Comparison of ENCODE assay signal across 12 cellular contexts in the genomic region with DNA sequence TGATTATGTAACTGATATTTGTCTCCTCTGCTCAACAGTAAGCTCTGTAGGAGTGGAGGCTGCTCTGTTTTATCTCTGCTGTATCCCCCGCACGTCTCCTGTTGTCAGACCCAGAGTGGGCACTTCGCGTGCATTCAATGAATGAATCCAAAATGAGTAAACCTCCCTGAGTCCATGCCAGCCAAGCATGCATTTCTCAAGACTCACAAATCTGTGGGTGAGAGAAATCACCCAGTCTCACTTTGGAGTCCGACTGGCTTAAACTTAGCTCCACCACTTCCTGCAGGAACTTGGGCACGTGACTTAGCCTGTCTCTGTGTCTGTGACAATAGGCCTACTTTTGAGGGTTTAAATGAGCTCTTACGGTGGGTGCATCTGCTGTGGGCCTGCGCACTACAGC. TPM values are rescaled to one million over a fixed set of nuclear protein-coding genes. Genes with fewer than 3 reads are reported as not detected.
A peak's percentile ranks its signal among the peaks of the same experiment; 100 is the strongest.
DNase-seq lines count a peak whose midpoint lies in the region; TF ChIP-seq lines count a peak whose summit lies in the region.
"Had no signal": no experiment of that assay in that cellular context is flagged by ENCODE, and none has a peak within 500 bp of the region (broad histone marks: within the 10 kb centered on the region; RNA-seq: fewer than 3 reads in every experiment).

No MANE protein-coding gene starts in this region.

- 61% methylated on average over 8 of the region's 8 CpGs for WGBS in liver
- 72% methylated on average over 8 of the region's 8 CpGs for WGBS in thymus

- H3K4me3 ChIP-seq in liver (ENCODE audit: low read depth in 1 of 3, low read length in 3 of 3) (no peak overlapping the region), thymus (ENCODE audit: low read length) (no peak overlapping the region)
- H3K4me3 ChIP-seq: cardiac muscle cell had no signal

- H3K27me3 ChIP-seq in liver (ENCODE audit: control insufficient read depth in 4 of 4, insufficient read depth in 4 of 4, low read length in 3 of 4) (no peaks in the 10 kb centered on the region), thymus (ENCODE audit: control insufficient read depth, insufficient read depth) (no peaks in the 10 kb centered on the region)
- H3K27me3 ChIP-seq: cardiac muscle cell had no signal

- CTCF ChIA-PET in activated naive CD4-positive, alpha-beta T cell treated with anti-CD3 and anti-CD28 coated beads, Interleukin-2, amount 10 ng/mL, durations not matched to agents 7 days and 5 days (lab: Charles Lee): interaction anchor here (0.9 to 2.7 kb wide), 7 partner anchors 12 to 103 kb away, joined by 3 to 17 read pairs (median 3); a partner anchor contains a TSS

- intact Hi-C loops in activated T-helper 1 cell treated with anti-CD3 and anti-CD28 coated beads, Interleukin-12 subunit alpha, Interleukin-12 subunit beta, Interleukin-2, Interleukin-4 antibody, amounts not matched to agents 30 ng/mL and 10 ng/mL and 1 ng/mL, durations not matched to agents 14 hours and 24 hours and 36 hours (cut with micrococcal nuclease): no loop called here

- TF ChIP-seq CTCF in liver (IDR thresholded peaks at IDR 0.05; ENCODE audit: low read depth, low read length, missing input control): no peak

- DNase-seq in activated naive CD4-positive, alpha-beta T cell treated with anti-CD3 and anti-CD28 coated beads, Interleukin-2, amount 10 ng/mL, durations not matched to agents 7 days and 5 days: peak; percentile 51
- no peak for DNase-seq in activated naive CD4-positive, alpha-beta T cell (lab: John Stamatoyannopoulos, UW)
- no peak for DNase-seq in activated T-helper 1 cell treated with anti-CD3 and anti-CD28 coated beads, Interleukin-12 subunit alpha, Interleukin-12 subunit beta, Interleukin-2, Interleukin-4 antibody, amounts not matched to agents 30 ng/mL and 10 ng/mL and 1 ng/mL, durations not matched to agents 14 hours and 24 hours and 36 hours (ENCODE audit: low spot score)
- DNase-seq in stimulated activated CD4-positive, alpha-beta T cell treated with anti-CD3 and anti-CD28 coated beads, Interleukin-4, amount 100 ng/mL, for 24 hours: no peak
- no peak for DNase-seq in midbrain (lab: John Stamatoyannopoulos, UW)
- no peak for DNase-seq in NCI-H2196 (lab: John Stamatoyannopoulos, UW; ENCODE audit: unreplicated experiment)
- DNase-seq: NCI-H187 treated with DMSO at 0.1 percent for 48 hours, RPMI8226 had no signal

- H3K27ac ChIP-seq in liver (ENCODE audit: low read depth in 1 of 2, low read length in 2 of 2): peak overlapping the region; percentile 59 to 84
- H3K27ac ChIP-seq in thymus (ENCODE audit: low read depth): peak overlapping the region; percentile 74
- H3K27ac ChIP-seq: cardiac muscle cell had no signal

- H3K9me3 ChIP-seq in liver (ENCODE audit: control insufficient read depth in 4 of 4, low read length in 3 of 4) (no peaks in the 10 kb centered on the region), thymus (ENCODE audit: control insufficient read depth) (no peaks in the 10 kb centered on the region)

- H3K9ac ChIP-seq in liver (ENCODE audit: low read depth in 1 of 2, low read length in 2 of 2): no peak overlapping the region

- no peaks in the 10 kb centered on the region for H3K27me3 Mint-ChIP-seq in activated naive CD4-positive, alpha-beta T cell treated with anti-CD3 and anti-CD28 coated beads, Interleukin-2, amount 10 ng/mL, durations not matched to agents 7 days and 5 days
- peaks cover 1% of the 10 kb centered on the region for H3K27me3 Mint-ChIP-seq in activated T-helper 1 cell treated with anti-CD3 and anti-CD28 coated beads, Interleukin-12 subunit alpha, Interleukin-12 subunit beta, Interleukin-2, Interleukin-4 antibody, amounts not matched to agents 30 ng/mL and 10 ng/mL and 1 ng/mL, durations not matched to agents 14 hours and 24 hours and 36 hours (ENCODE audit: insufficient read depth)

- H3K27ac Mint-ChIP-seq in activated naive CD4-positive, alpha-beta T cell treated with anti-CD3 and anti-CD28 coated beads, Interleukin-2, amount 10 ng/mL, durations not matched to agents 7 days and 5 days: peak overlapping the region; percentile 78
- peak overlapping the region; percentile 45 for H3K27ac Mint-ChIP-seq in activated T-helper 1 cell treated with anti-CD3 and anti-CD28 coated beads, Interleukin-12 subunit alpha, Interleukin-12 subunit beta, Interleukin-2, Interleukin-4 antibody, amounts not matched to agents 30 ng/mL and 10 ng/mL and 1 ng/mL, durations not matched to agents 14 hours and 24 hours and 36 hours

- no peak for TF ChIP-seq RAD21 in liver (IDR thresholded peaks at IDR 0.05)

- peaks cover 14 to 83% (median 71%) of the 10 kb centered on the region in 4 donors for H3K4me1 ChIP-seq in liver (ENCODE audit: control insufficient read depth in 4 of 4, insufficient read depth in 4 of 4, low read length in 3 of 4)
- H3K4me1 ChIP-seq in thymus (ENCODE audit: control insufficient read depth, insufficient read depth, low read length): peaks cover 28% of the 10 kb centered on the region

- H3K36me3 Mint-ChIP-seq in activated naive CD4-positive, alpha-beta T cell treated with anti-CD3 and anti-CD28 coated beads, Interleukin-2, amount 10 ng/mL, durations not matched to agents 7 days and 5 days: peaks cover 27% of the 10 kb centered on the region
- peaks cover 42% of the 10 kb centered on the region for H3K36me3 Mint-ChIP-seq in activated T-helper 1 cell treated with anti-CD3 and anti-CD28 coated beads, Interleukin-12 subunit alpha, Interleukin-12 subunit beta, Interleukin-2, Interleukin-4 antibody, amounts not matched to agents 30 ng/mL and 10 ng/mL and 1 ng/mL, durations not matched to agents 14 hours and 24 hours and 36 hours (ENCODE audit: low read depth)

- peak overlapping the region; percentile 3 for H3K4me3 Mint-ChIP-seq in activated naive CD4-positive, alpha-beta T cell treated with anti-CD3 and anti-CD28 coated beads, Interleukin-2, amount 10 ng/mL, durations not matched to agents 7 days and 5 days
- H3K4me3 Mint-ChIP-seq in activated T-helper 1 cell treated with anti-CD3 and anti-CD28 coated beads, Interleukin-12 subunit alpha, Interleukin-12 subunit beta, Interleukin-2, Interleukin-4 antibody, amounts not matched to agents 30 ng/mL and 10 ng/mL and 1 ng/mL, durations not matched to agents 14 hours and 24 hours and 36 hours: peak overlapping the region; percentile 20

- H3K36me3 ChIP-seq in liver (ENCODE audit: control insufficient read depth in 4 of 4, insufficient read depth in 3 of 4, low read depth in 1 of 4, low read length in 3 of 4) (peaks cover 0 to 7% (median 4%) of the 10 kb centered on the region in 4 donors), thymus (ENCODE audit: control insufficient read depth, insufficient read depth) (peaks cover 4% of the 10 kb centered on the region)
- H3K36me3 ChIP-seq: cardiac muscle cell had no signal

- peaks cover 78% of the 10 kb centered on the region for H3K4me1 Mint-ChIP-seq in activated naive CD4-positive, alpha-beta T cell treated with anti-CD3 and anti-CD28 coated beads, Interleukin-2, amount 10 ng/mL, durations not matched to agents 7 days and 5 days
- peaks cover 74% of the 10 kb centered on the region for H3K4me1 Mint-ChIP-seq in activated T-helper 1 cell treated with anti-CD3 and anti-CD28 coated beads, Interleukin-12 subunit alpha, Interleukin-12 subunit beta, Interleukin-2, Interleukin-4 antibody, amounts not matched to agents 30 ng/mL and 10 ng/mL and 1 ng/mL, durations not matched to agents 14 hours and 24 hours and 36 hours (ENCODE audit: low read depth)

- H3K9me3 Mint-ChIP-seq in activated naive CD4-positive, alpha-beta T cell treated with anti-CD3 and anti-CD28 coated beads, Interleukin-2, amount 10 ng/mL, durations not matched to agents 7 days and 5 days: peaks cover 3% of the 10 kb centered on the region
- peaks cover 5% of the 10 kb centered on the region for H3K9me3 Mint-ChIP-seq in activated T-helper 1 cell treated with anti-CD3 and anti-CD28 coated beads, Interleukin-12 subunit alpha, Interleukin-12 subunit beta, Interleukin-2, Interleukin-4 antibody, amounts not matched to agents 30 ng/mL and 10 ng/mL and 1 ng/mL, durations not matched to agents 14 hours and 24 hours and 36 hours

TF ChIP-seq in liver, 16 proteins besides CTCF, POLR2A, EP300 and RAD21:
- no peak for TF ChIP-seq RXRA (IDR thresholded peaks at IDR 0.05)

RNA-seq across cellular contexts. Expression of a gene that starts 3.7 kb away (rescaled TPM):
- total RNA-seq in activated T-helper 1 cell treated with anti-CD3 and anti-CD28 coated beads, Interleukin-12 subunit alpha, Interleukin-12 subunit beta, Interleukin-2, Interleukin-4 antibody, amounts not matched to agents 30 ng/mL and 10 ng/mL and 1 ng/mL, durations not matched to agents 14 hours and 24 hours and 36 hours: 58.8 and 60.7 TPM in 2 replicates
- 100 to 1,000 TPM in 1 of 2 donors, 10 to 100 TPM in 1; 27.8 to 102 TPM for total RNA-seq in liver
- 10 to 100 TPM; 49.7 to 52.9 TPM for polyA plus RNA-seq in liver
- 9.0 TPM for polyA plus RNA-seq in thymus

RNA-seq across cellular contexts. Expression of a gene that starts 12.6 kb away (rescaled TPM):
- total RNA-seq in activated T-helper 1 cell treated with anti-CD3 and anti-CD28 coated beads, Interleukin-12 subunit alpha, Interleukin-12 subunit beta, Interleukin-2, Interleukin-4 antibody, amounts not matched to agents 30 ng/mL and 10 ng/mL and 1 ng/mL, durations not matched to agents 14 hours and 24 hours and 36 hours: not detected in 2 replicates
- 10 to 100 TPM in 1 of 2 donors, 1 to 10 TPM in 1; 1.9 to 11.0 TPM for total RNA-seq in liver
- polyA plus RNA-seq in liver (1 to 10 TPM in 1 of 2 donors, under 1 TPM in 1; 0.83 to 1.8 TPM), thymus (1.9 TPM)
- total RNA-seq: cardiac muscle cell, fibroblast of villous mesenchyme had no signal
- polyA plus RNA-seq: cardiac muscle cell had no signal

RNA-seq across cellular contexts. Expression of a gene that starts 25.8 kb away (rescaled TPM):
- total RNA-seq in activated T-helper 1 cell treated with anti-CD3 and anti-CD28 coated beads, Interleukin-12 subunit alpha, Interleukin-12 subunit beta, Interleukin-2, Interleukin-4 antibody, amounts not matched to agents 30 ng/mL and 10 ng/mL and 1 ng/mL, durations not matched to agents 14 hours and 24 hours and 36 hours: 190 and 200 TPM in 2 replicates
- total RNA-seq in liver: 100 to 1,000 TPM in 1 of 2 donors, 10 to 100 TPM in 1; 44.6 to 120 TPM
- polyA plus RNA-seq in liver (10 to 100 TPM; 52.7 to 96.8 TPM), thymus (684 TPM)

RNA-seq across cellular contexts. Expression of a gene that starts 49.0 kb away (rescaled TPM):
- 24.0 and 26.3 TPM in 2 replicates for total RNA-seq in activated T-helper 1 cell treated with anti-CD3 and anti-CD28 coated beads, Interleukin-12 subunit alpha, Interleukin-12 subunit beta, Interleukin-2, Interleukin-4 antibody, amounts not matched to agents 30 ng/mL and 10 ng/mL and 1 ng/mL, durations not matched to agents 14 hours and 24 hours and 36 hours
- 1 to 10 TPM; 2.2 to 3.5 TPM for total RNA-seq in liver
- polyA plus RNA-seq in liver: 1 to 10 TPM; 4.1 to 5.7 TPM
- polyA plus RNA-seq in thymus: 10.6 TPM
